In the genomic region with DNA sequence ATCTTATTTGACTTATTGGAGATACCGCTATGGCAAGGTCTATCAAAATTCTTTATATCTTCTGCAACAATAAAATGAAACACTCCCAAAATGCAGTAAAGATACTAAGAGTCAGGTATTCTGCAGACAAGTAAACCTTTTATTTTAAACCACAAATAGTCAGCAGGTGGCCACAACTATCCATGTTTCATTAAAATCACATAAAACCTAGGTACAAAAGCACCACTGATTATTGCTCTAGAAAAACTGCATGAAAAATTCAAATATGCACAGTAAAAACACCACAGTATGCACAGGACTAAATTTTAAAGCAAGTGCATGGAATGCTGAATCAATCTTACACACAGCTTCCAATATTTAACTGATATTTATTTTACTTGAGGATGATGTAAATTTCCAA, we compare ENCODE assay signal across 22 cellular contexts.
"Had no signal": no experiment of that assay in that cellular context is flagged by ENCODE, and none has a peak within 500 bp of the region (broad histone marks: within the 10 kb centered on the region; RNA-seq: fewer than 3 reads in every experiment).

No MANE protein-coding gene starts in this region.

- H3K9me3 Mint-ChIP-seq: endodermal cell; memory B cell; natural killer cell treated with Interleukin-12 subunit alpha and Interleukin-12 subunit beta and Interleukin-15 and Interleukin-18, amount 100 ng/mL, for 72 hours; stimulated activated naive B cell treated with anti-CD40 and anti-IgM and Interleukin-4, amounts not matched to agents 10 μg/mL and 1 μg/mL and 100 μg/mL, for 72 hours; stimulated activated naive CD8-positive, alpha-beta T cell treated with anti-CD3 and anti-CD28 coated beads, Interleukin-15, amount 100 ng/mL, for 72 hours had no signal

- H3K27me3 ChIP-seq: gastrocnemius medialis, left lung, sigmoid colon, testis, tibial nerve, upper lobe of right lung, vagina had no signal

- H3K36me3 ChIP-seq: vagina had no signal

- H3K4me3 ChIP-seq: coronary artery, gastrocnemius medialis, left lung, lower lobe of right lung, psoas muscle, sigmoid colon, skin epidermis, testis, tibial nerve, upper lobe of right lung, vagina had no signal

- ATAC-seq: gastrocnemius medialis; left lung; lower lobe of right lung; natural killer cell treated with Interleukin-12 subunit alpha and Interleukin-12 subunit beta and Interleukin-15 and Interleukin-18, amount 100 ng/mL, for 72 hours; psoas muscle; stimulated activated naive B cell treated with anti-CD40 and anti-IgM and Interleukin-4, amounts not matched to agents 10 μg/mL and 1 μg/mL and 100 μg/mL, for 72 hours; stimulated activated naive CD8-positive, alpha-beta T cell treated with anti-CD3 and anti-CD28 coated beads, Interleukin-15, amount 100 ng/mL, for 72 hours; upper lobe of right lung had no signal

- H3K27ac Mint-ChIP-seq: natural killer cell treated with Interleukin-12 subunit alpha and Interleukin-12 subunit beta and Interleukin-15 and Interleukin-18, amount 100 ng/mL, for 72 hours; stimulated activated naive B cell treated with anti-CD40 and anti-IgM and Interleukin-4, amounts not matched to agents 10 μg/mL and 1 μg/mL and 100 μg/mL, for 72 hours had no signal

- H3K27me3 Mint-ChIP-seq: memory B cell; natural killer cell treated with Interleukin-12 subunit alpha and Interleukin-12 subunit beta and Interleukin-15 and Interleukin-18, amount 100 ng/mL, for 72 hours; stimulated activated naive B cell treated with anti-CD40 and anti-IgM and Interleukin-4, amounts not matched to agents 10 μg/mL and 1 μg/mL and 100 μg/mL, for 72 hours; stimulated activated naive CD8-positive, alpha-beta T cell treated with anti-CD3 and anti-CD28 coated beads, Interleukin-15, amount 100 ng/mL, for 72 hours had no signal

- H3K9me3 ChIP-seq: gastrocnemius medialis, left lung, lower lobe of right lung, psoas muscle, sigmoid colon, testis, tibial nerve, upper lobe of right lung, vagina had no signal

- FAIRE-seq: endothelial cell of umbilical vein had no signal

- DNase-seq: effector CD4-positive, alpha-beta T cell; endodermal cell; gastrocnemius medialis; islet precursor cell; left lung; lower lobe of right lung; psoas muscle; sigmoid colon; stimulated activated CD4-positive, alpha-beta T cell treated with anti-CD3 and anti-CD28 coated beads, Interleukin-2, amount 100 ng/mL, for 24 hours; stimulated activated CD4-positive, alpha-beta T cell treated with anti-CD3 and anti-CD28 coated beads, Interleukin-4, amount 100 ng/mL, for 4 hours; stimulated activated naive B cell treated with anti-CD40 and anti-IgM and Interleukin-4, amounts not matched to agents 10 μg/mL and 1 μg/mL and 100 μg/mL, for 72 hours; stimulated activated naive CD8-positive, alpha-beta T cell treated with anti-CD3 and anti-CD28 coated beads, Interleukin-15, amount 100 ng/mL, for 72 hours; testis; upper lobe of right lung had no signal

- H3K4me3 Mint-ChIP-seq: endodermal cell; memory B cell; mesothelial cell of epicardium; natural killer cell treated with Interleukin-12 subunit alpha and Interleukin-12 subunit beta and Interleukin-15 and Interleukin-18, amount 100 ng/mL, for 72 hours; stimulated activated naive B cell treated with anti-CD40 and anti-IgM and Interleukin-4, amounts not matched to agents 10 μg/mL and 1 μg/mL and 100 μg/mL, for 72 hours; stimulated activated naive CD8-positive, alpha-beta T cell treated with anti-CD3 and anti-CD28 coated beads, Interleukin-15, amount 100 ng/mL, for 72 hours had no signal

- H3K4me1 ChIP-seq: gastrocnemius medialis, left lung, lower lobe of right lung, psoas muscle, testis, tibial nerve, upper lobe of right lung, vagina had no signal

- H3K4me1 Mint-ChIP-seq: endodermal cell, memory B cell, mesothelial cell of epicardium had no signal

- H3K27ac ChIP-seq: coronary artery, gastrocnemius medialis, left lung, lower lobe of right lung, psoas muscle, sigmoid colon, skin epidermis, testis, tibial nerve, upper lobe of right lung, vagina had no signal
